2 cellular contexts compared by ENCODE assay signal in genomic region chr4:98627883-98628282, GRCh38.
TF ChIP-seq lines count a peak whose summit lies in the region.

No MANE protein-coding gene starts in this region.

TF ChIP-seq in liver, 16 proteins besides CTCF, POLR2A, EP300 and RAD21 (continued from another document):
- TF ChIP-seq FOXA1 (IDR thresholded peaks at IDR 0.05): no peak
- TF ChIP-seq HNF4A (conservative IDR thresholded peaks at IDR 0.05): peak; percentile 15 to 57
- TF ChIP-seq FOXA2 (IDR thresholded peaks at IDR 0.05): no peak
- no peak for TF ChIP-seq HNF4G (IDR thresholded peaks at IDR 0.05)
- no peak for TF ChIP-seq YY1 (IDR thresholded peaks at IDR 0.05)
- peak in 1 of 2 donors; percentile 16 for TF ChIP-seq RXRA (IDR thresholded peaks at IDR 0.05)
- no peak for TF ChIP-seq JUND (IDR thresholded peaks at IDR 0.05)

TF ChIP-seq in HepG2, 621 proteins besides CTCF, POLR2A, EP300 and RAD21 (continued from another document):
- no peak for TF ChIP-seq KIAA2018 (CRISPR knock-in tag; IDR thresholded peaks at IDR 0.05; ENCODE audit: borderline replicate concordance)
- TF ChIP-seq, protein P1, sequence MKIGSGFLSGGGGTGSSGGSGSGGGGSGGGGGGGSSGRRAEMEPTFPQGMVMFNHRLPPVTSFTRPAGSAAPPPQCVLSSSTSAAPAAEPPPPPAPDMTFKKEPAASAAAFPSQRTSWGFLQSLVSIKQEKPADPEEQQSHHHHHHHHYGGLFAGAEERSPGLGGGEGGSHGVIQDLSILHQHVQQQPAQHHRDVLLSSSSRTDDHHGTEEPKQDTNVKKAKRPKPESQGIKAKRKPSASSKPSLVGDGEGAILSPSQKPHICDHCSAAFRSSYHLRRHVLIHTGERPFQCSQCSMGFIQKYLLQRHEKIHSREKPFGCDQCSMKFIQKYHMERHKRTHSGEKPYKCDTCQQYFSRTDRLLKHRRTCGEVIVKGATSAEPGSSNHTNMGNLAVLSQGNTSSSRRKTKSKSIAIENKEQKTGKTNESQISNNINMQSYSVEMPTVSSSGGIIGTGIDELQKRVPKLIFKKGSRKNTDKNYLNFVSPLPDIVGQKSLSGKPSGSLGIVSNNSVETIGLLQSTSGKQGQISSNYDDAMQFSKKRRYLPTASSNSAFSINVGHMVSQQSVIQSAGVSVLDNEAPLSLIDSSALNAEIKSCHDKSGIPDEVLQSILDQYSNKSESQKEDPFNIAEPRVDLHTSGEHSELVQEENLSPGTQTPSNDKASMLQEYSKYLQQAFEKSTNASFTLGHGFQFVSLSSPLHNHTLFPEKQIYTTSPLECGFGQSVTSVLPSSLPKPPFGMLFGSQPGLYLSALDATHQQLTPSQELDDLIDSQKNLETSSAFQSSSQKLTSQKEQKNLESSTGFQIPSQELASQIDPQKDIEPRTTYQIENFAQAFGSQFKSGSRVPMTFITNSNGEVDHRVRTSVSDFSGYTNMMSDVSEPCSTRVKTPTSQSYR (CRISPR knock-in tag; IDR thresholded peaks at IDR 0.05; ENCODE audit: borderline replicate concordance): no peak
- TF ChIP-seq ZSCAN30 (CRISPR knock-in tag; IDR thresholded peaks at IDR 0.05): no peak
- TF ChIP-seq, protein P2, sequence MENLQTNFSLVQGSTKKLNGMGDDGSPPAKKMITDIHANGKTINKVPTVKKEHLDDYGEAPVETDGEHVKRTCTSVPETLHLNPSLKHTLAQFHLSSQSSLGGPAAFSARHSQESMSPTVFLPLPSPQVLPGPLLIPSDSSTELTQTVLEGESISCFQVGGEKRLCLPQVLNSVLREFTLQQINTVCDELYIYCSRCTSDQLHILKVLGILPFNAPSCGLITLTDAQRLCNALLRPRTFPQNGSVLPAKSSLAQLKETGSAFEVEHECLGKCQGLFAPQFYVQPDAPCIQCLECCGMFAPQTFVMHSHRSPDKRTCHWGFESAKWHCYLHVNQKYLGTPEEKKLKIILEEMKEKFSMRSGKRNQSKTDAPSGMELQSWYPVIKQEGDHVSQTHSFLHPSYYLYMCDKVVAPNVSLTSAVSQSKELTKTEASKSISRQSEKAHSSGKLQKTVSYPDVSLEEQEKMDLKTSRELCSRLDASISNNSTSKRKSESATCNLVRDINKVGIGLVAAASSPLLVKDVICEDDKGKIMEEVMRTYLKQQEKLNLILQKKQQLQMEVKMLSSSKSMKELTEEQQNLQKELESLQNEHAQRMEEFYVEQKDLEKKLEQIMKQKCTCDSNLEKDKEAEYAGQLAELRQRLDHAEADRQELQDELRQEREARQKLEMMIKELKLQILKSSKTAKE (CRISPR knock-in tag; IDR thresholded peaks at IDR 0.05; ENCODE audit: borderline replicate concordance): no peak
- TF ChIP-seq, protein P3, sequence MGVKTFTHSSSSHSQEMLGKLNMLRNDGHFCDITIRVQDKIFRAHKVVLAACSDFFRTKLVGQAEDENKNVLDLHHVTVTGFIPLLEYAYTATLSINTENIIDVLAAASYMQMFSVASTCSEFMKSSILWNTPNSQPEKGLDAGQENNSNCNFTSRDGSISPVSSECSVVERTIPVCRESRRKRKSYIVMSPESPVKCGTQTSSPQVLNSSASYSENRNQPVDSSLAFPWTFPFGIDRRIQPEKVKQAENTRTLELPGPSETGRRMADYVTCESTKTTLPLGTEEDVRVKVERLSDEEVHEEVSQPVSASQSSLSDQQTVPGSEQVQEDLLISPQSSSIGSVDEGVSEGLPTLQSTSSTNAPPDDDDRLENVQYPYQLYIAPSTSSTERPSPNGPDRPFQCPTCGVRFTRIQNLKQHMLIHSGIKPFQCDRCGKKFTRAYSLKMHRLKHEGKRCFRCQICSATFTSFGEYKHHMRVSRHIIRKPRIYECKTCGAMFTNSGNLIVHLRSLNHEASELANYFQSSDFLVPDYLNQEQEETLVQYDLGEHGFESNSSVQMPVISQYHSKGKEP (CRISPR knock-in tag; IDR thresholded peaks at IDR 0.05): no peak
- no peak for TF ChIP-seq ZNF441 (CRISPR knock-in tag; IDR thresholded peaks at IDR 0.05; ENCODE audit: borderline replicate concordance)
- no peak for TF ChIP-seq SNAI1 (CRISPR knock-in tag; IDR thresholded peaks at IDR 0.05; ENCODE audit: borderline replicate concordance)
- no peak for TF ChIP-seq ZSCAN12 (CRISPR knock-in tag; IDR thresholded peaks at IDR 0.05)
- no peak for TF ChIP-seq ZNF101 (CRISPR knock-in tag; IDR thresholded peaks at IDR 0.05; ENCODE audit: borderline replicate concordance, low read depth)
- TF ChIP-seq CSRNP2 (CRISPR knock-in tag; conservative IDR thresholded peaks at IDR 0.05; ENCODE audit: low read depth): no peak
- no peak for TF ChIP-seq ZNF629 (CRISPR knock-in tag; conservative IDR thresholded peaks at IDR 0.05)
